In the genomic region with DNA sequence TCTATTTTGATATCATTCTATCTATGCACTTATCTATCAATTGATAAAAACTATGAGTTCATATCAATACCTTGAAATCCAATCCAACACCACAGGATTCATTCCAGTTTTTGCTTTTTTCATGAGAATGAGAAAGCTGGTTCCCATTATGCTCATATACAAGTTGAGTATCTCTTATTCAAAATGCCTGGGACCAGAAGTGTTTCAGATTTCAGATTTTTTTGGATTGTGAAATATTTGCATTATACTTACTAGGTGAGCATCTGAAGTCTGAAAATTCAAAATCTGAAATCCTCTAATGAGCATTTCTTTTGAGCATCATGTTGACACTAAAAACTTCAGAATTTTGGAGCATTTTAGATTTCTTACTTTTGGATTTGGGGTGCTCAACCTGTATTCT, we compare ENCODE assay signal across 24 cellular contexts.
"Had no signal": no experiment of that assay in that cellular context is flagged by ENCODE, and none has a peak within 500 bp of the region (broad histone marks: within the 10 kb centered on the region; RNA-seq: fewer than 3 reads in every experiment).

No MANE protein-coding gene starts in this region.

- H3K4me3 ChIP-seq: dorsolateral prefrontal cortex, esophagus muscularis mucosa, left ventricle myocardium inferior, lung, spleen, stomach, thoracic aorta, transverse colon had no signal

- ATAC-seq: foreskin keratinocyte; left cardiac atrium; naive thymus-derived CD4-positive, alpha-beta T cell; sciatic nerve; stimulated activated naive B cell treated with anti-CD40 and anti-IgM and Interleukin-4, amounts not matched to agents 10 μg/mL and 1 μg/mL and 100 μg/mL, for 72 hours had no signal

- H3K4me3 Mint-ChIP-seq: immature natural killer cell; naive thymus-derived CD4-positive, alpha-beta T cell; stimulated activated naive B cell treated with anti-CD40 and anti-IgM and Interleukin-4, amounts not matched to agents 10 μg/mL and 1 μg/mL and 100 μg/mL, for 72 hours had no signal

- H3K27me3 ChIP-seq: esophagus muscularis mucosa, foreskin keratinocyte, neutrophil, spleen, stomach, transverse colon had no signal

- H3K36me3 ChIP-seq: esophagus muscularis mucosa, left ventricle myocardium inferior, neutrophil, spleen, stomach, thoracic aorta, transverse colon had no signal

- H3K9me3 ChIP-seq: esophagus muscularis mucosa, left ventricle myocardium inferior, neutrophil, spleen, stomach, thoracic aorta, transverse colon had no signal

- H3K27ac Mint-ChIP-seq: immature natural killer cell; stimulated activated naive B cell treated with anti-CD40 and anti-IgM and Interleukin-4, amounts not matched to agents 10 μg/mL and 1 μg/mL and 100 μg/mL, for 72 hours had no signal

- H3K27ac ChIP-seq: dorsolateral prefrontal cortex, esophagus muscularis mucosa, foreskin keratinocyte, left ventricle myocardium inferior, neutrophil, spleen, stomach, thoracic aorta, transverse colon had no signal

- FAIRE-seq: kidney had no signal

- H3K4me1 Mint-ChIP-seq: immature natural killer cell; naive thymus-derived CD4-positive, alpha-beta T cell; stimulated activated naive B cell treated with anti-CD40 and anti-IgM and Interleukin-4, amounts not matched to agents 10 μg/mL and 1 μg/mL and 100 μg/mL, for 72 hours had no signal

- H3K4me1 ChIP-seq: esophagus muscularis mucosa, left ventricle myocardium inferior, spleen, stomach, transverse colon had no signal

- DNase-seq: cortex of kidney; dorsolateral prefrontal cortex; effector CD8-positive, alpha-beta T cell; foreskin keratinocyte; immature natural killer cell; kidney; left cardiac atrium; left ventricle myocardium inferior; mesendoderm; naive thymus-derived CD4-positive, alpha-beta T cell; posterior cingulate gyrus; spleen; stimulated activated CD4-positive, alpha-beta T cell treated with anti-CD3 and anti-CD28 coated beads, Interleukin-15, amount 100 ng/mL, for 24 hours; stimulated activated CD4-positive, alpha-beta T cell treated with anti-CD3 and anti-CD28 coated beads, Interleukin-1b, Interleukin-23, amount 100 ng/mL, for 48 hours; stimulated activated CD4-positive, alpha-beta T cell treated with anti-CD3 and anti-CD28 coated beads, Interleukin-4, amount 100 ng/mL, for 24 hours; stimulated activated naive B cell treated with anti-CD40 and anti-IgM and Interleukin-4, amounts not matched to agents 10 μg/mL and 1 μg/mL and 100 μg/mL, for 72 hours; stomach; substantia nigra; transverse colon had no signal

- H3K27me3 Mint-ChIP-seq: stimulated activated naive B cell treated with anti-CD40 and anti-IgM and Interleukin-4, amounts not matched to agents 10 μg/mL and 1 μg/mL and 100 μg/mL, for 72 hours had no signal
